ENCODE assay signal across 9 cellular contexts in genomic region chr14:32933623-32933942, GRCh38. TPM values are rescaled to one million over a fixed set of nuclear protein-coding genes. Genes with fewer than 3 reads are reported as not detected.
A peak's percentile ranks its signal among the peaks of the same experiment; 100 is the strongest.
DNase-seq lines count a peak whose midpoint lies in the region; ATAC-seq, FAIRE-seq and TF ChIP-seq lines count a peak whose summit lies in the region.
"Had no signal": no experiment of that assay in that cellular context is flagged by ENCODE, and none has a peak within 500 bp of the region (broad histone marks: within the 10 kb centered on the region; RNA-seq: fewer than 3 reads in every experiment).

No MANE protein-coding gene starts in this region.

- H3K9me3 ChIP-seq in sigmoid colon: no peaks in the 10 kb centered on the region

- ATAC-seq in SK-N-SH treated with all-trans-retinoic acid at 6 μM for 48 hours (peak; percentile 68), HG03175 (IDR thresholded peaks at IDR 0.05; ENCODE audit: unreplicated experiment) (no peak), HG03565 (IDR thresholded peaks at IDR 0.05; ENCODE audit: unreplicated experiment) (no peak)

- DNase-seq in ELR (ENCODE audit: low read depth) (peak; percentile 14), hepatic stellate cell (ENCODE audit: low spot score) (peak; percentile 41), sigmoid colon (no peak), mesenteric fat pad (ENCODE audit: low spot score) (no peak), RCC 7860 (ENCODE audit: low spot score) (no peak)
- DNase-seq: activated T-cell treated with anti-CD3 and anti-CD28 coated beads for 4 hours had no signal

- no peak for TF ChIP-seq POLR2A in sigmoid colon (IDR thresholded peaks at IDR 0.05)

- TF ChIP-seq CTCF in sigmoid colon (IDR thresholded peaks at IDR 0.05): peak; percentile 28 to 47 (median 38)

- no peak for TF ChIP-seq EP300 in sigmoid colon (IDR thresholded peaks at IDR 0.05)

- peak overlapping the region; percentile 35 to 68 (median 52) for H3K27ac ChIP-seq in sigmoid colon

- intact Hi-C loops in sigmoid colon (cut with DNase I): loop anchor here (5.0 kb wide), 1 partner anchor 356 kb away; no protein-coding TSS in a partner anchor

- H3K36me3 ChIP-seq in sigmoid colon: no peaks in the 10 kb centered on the region

- FAIRE-seq in RCC 7860 (lab: Jason Lieb, UNC): no peak

- H3K27me3 ChIP-seq in sigmoid colon: peaks cover 0 to 14% (median 0%) of the 10 kb centered on the region in 3 donors

- peak overlapping the region; percentile 49 to 70 (median 62) for H3K4me3 ChIP-seq in sigmoid colon

- peaks cover 0 to 35% (median 19%) of the 10 kb centered on the region in 4 donors for H3K4me1 ChIP-seq in sigmoid colon

- 1% methylated on average over 15 of the region's 15 CpGs for WGBS in sigmoid colon, 2 donors

TF ChIP-seq in SK-N-SH treated with all-trans-retinoic acid at 6 μM for 48 hours, 23 proteins besides CTCF, POLR2A, EP300 and RAD21:
- TF ChIP-seq ZC3H10 (CRISPR knock-in tag; IDR thresholded peaks at IDR 0.05) (no peak), PATZ1 (CRISPR knock-in tag; IDR thresholded peaks at IDR 0.05; ENCODE audit: borderline replicate concordance) (peak; percentile 29; the same call in 1 of the 2 replicates)
TF ChIP-seq in SK-N-SH treated with all-trans-retinoic acid at 6 μM for 48 hours: peak in this region for 1.

RNA-seq across cellular contexts. Expression of gene NPAS3, which starts 5.1 kb away (rescaled TPM):
- total RNA-seq in sigmoid colon (1 to 10 TPM; 3.2 to 6.4 (median 4.6) TPM), mesenteric fat pad (3.6 TPM)
- under 1 TPM in 1 of 3 donors, not detected in 2; 0.36 TPM for polyA plus RNA-seq in sigmoid colon

Comparison
In these comparisons a context has a peak if more than half of its experiments do, and no peak if none do; other contexts are left out.
1. DNase-seq: peak in ELR (single experiment) and hepatic stellate cell (single experiment); none in sigmoid colon (single experiment), mesenteric fat pad (single experiment) and RCC 7860 (single experiment).